18 cellular contexts compared by ENCODE assay signal in the genomic region with DNA sequence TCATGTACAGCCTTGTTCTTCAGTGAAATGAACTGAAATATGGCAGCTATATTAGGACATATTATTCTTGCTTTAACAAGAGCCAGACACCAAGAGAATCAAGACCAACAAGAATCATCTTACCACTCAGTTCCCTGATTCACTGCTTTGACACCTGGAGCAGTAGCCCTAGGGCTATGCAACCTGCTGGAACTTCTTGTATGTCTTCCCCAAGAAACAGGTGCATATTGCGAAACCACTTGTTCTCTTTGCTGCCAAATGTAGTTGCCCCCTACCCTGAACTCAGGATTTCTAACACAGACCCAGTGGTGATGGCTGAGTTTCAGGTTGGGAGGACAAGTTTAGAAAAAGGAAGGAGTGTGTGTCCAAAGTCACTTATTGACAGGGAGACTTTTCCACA. TPM values are rescaled to one million over a fixed set of nuclear protein-coding genes. Genes with fewer than 3 reads are reported as not detected.
DNase-seq lines count a peak whose midpoint lies in the region; ATAC-seq, FAIRE-seq and TF ChIP-seq lines count a peak whose summit lies in the region.
"Had no signal": no experiment of that assay in that cellular context is flagged by ENCODE, and none has a peak within 500 bp of the region (broad histone marks: within the 10 kb centered on the region; RNA-seq: fewer than 3 reads in every experiment).

No MANE protein-coding gene starts in this region.

- H2AK9ac ChIP-seq in IMR-90 (replicated peaks; ENCODE audit: low read depth, low read length, poor library complexity): no peak overlapping the region

- H3K9ac ChIP-seq in IMR-90 (ENCODE audit: low read depth, low read length): no peak overlapping the region
- no peak overlapping the region for H3K9ac ChIP-seq in K562 (ENCODE audit: insufficient read depth in 1 of 2, low read depth in 2 of 2, low read length in 2 of 2)
- no peak overlapping the region for H3K9ac ChIP-seq in Karpas-422 (ENCODE audit: low read length)

- TF ChIP-seq EP300 in K562 (IDR thresholded peaks at IDR 0.05; ENCODE audit: low read length): no peak
- TF ChIP-seq EP300 in stomach (IDR thresholded peaks at IDR 0.05): no peak

- dilution Hi-C loops in IMR-90 (cut with HindIII; ENCODE audit: low sequenced_read_pairs, unreplicated experiment): no loop called here

- no peak overlapping the region for H4K5ac ChIP-seq in IMR-90 (ENCODE audit: low read depth, low read length)

- TF ChIP-seq RAD21 in IMR-90 (IDR thresholded peaks at IDR 0.05; ENCODE audit: low read length) (no peak), K562 (CRISPR knock-in tag; conservative IDR thresholded peaks at IDR 0.05 in 1 of 2, IDR thresholded peaks at IDR 0.05 in 1 of 2) (no peak)

- H2AK5ac ChIP-seq in IMR-90 (ENCODE audit: low read depth, low read length): no peak overlapping the region

- H3K9me1 ChIP-seq in IMR-90 (ENCODE audit: insufficient read depth, low read length): no peaks in the 10 kb centered on the region
- no peaks in the 10 kb centered on the region for H3K9me1 ChIP-seq in K562 (ENCODE audit: control insufficient read depth, insufficient read depth, low read length)

- no peaks in the 10 kb centered on the region for H3K9me2 ChIP-seq in Karpas-422 (replicated peaks; ENCODE audit: insufficient read depth, low read length)

- H3K9me3 ChIP-seq in IMR-90 (ENCODE audit: control insufficient read depth, insufficient read depth, low read length) (no peaks in the 10 kb centered on the region), K562 (replicated peaks; ENCODE audit: control insufficient read depth, insufficient read depth, low read depth, low read length) (no peaks in the 10 kb centered on the region), stomach (no peaks in the 10 kb centered on the region), Karpas-422 (ENCODE audit: low read length) (no peaks in the 10 kb centered on the region)

- H2BK5ac ChIP-seq in IMR-90 (ENCODE audit: low read depth, low read length, poor library complexity, severe bottlenecking): no peak overlapping the region

- H3K56ac ChIP-seq in IMR-90 (ENCODE audit: extremely low read depth, insufficient read depth, low read length): no peak overlapping the region

- peaks cover 9% of the 10 kb centered on the region for H3K27me3 ChIP-seq in IMR-90 (ENCODE audit: control insufficient read depth, insufficient read depth, low read length)
- H3K27me3 ChIP-seq in K562 (ENCODE audit: control insufficient read depth in 2 of 2, insufficient read depth in 2 of 2, low read length in 2 of 2): peaks cover 2 to 10% of the 10 kb centered on the region in 2 experiments; a peak in 3 of 5 replicates
- H3K27me3 ChIP-seq in foreskin keratinocyte: peaks cover 90% of the 10 kb centered on the region
- no peaks in the 10 kb centered on the region for H3K27me3 ChIP-seq in stomach
- H3K27me3 ChIP-seq in Karpas-422 (ENCODE audit: low read length): 0 out of 2 replicates have a peak, but pooled peaks cover 3% of the 10 kb centered on the region

- H3K79me2 ChIP-seq in K562 (ENCODE audit: control insufficient read depth, insufficient read depth, low read length) (no peaks in the 10 kb centered on the region), Karpas-422 (ENCODE audit: low read length) (no peaks in the 10 kb centered on the region)

- ATAC-seq in IMR-90 (ENCODE audit: low read depth): no peak
- ATAC-seq in K562: no peak
- ATAC-seq in foreskin keratinocyte: no peak
- no peak for ATAC-seq in GM18858 (IDR thresholded peaks at IDR 0.05; ENCODE audit: unreplicated experiment)

- no peaks in the 10 kb centered on the region for H3K36me3 ChIP-seq in IMR-90 (ENCODE audit: control insufficient read depth, insufficient read depth, low read length)
- H3K36me3 ChIP-seq in K562 (ENCODE audit: control insufficient read depth, insufficient read depth, low read length): no peaks in the 10 kb centered on the region
- H3K36me3 ChIP-seq in stomach: no peaks in the 10 kb centered on the region
- no peaks in the 10 kb centered on the region for H3K36me3 ChIP-seq in Karpas-422 (ENCODE audit: insufficient read depth, low read length)

- TF ChIP-seq POLR2A in IMR-90 (IDR thresholded peaks at IDR 0.05; ENCODE audit: low read depth, low read length): no peak
- TF ChIP-seq POLR2A in K562 (conservative IDR thresholded peaks at IDR 0.05): no peak
- TF ChIP-seq POLR2A in stomach (IDR thresholded peaks at IDR 0.05): no peak

- no peak overlapping the region for H4K8ac ChIP-seq in IMR-90 (ENCODE audit: low read depth in 2 of 2, low read length in 2 of 2)

- H3K27ac ChIP-seq in IMR-90 (ENCODE audit: insufficient read depth, low read length) (no peak overlapping the region), K562 (ENCODE audit: extremely low read depth, low read depth, low read length) (no peak overlapping the region), foreskin keratinocyte (no peak overlapping the region), stomach (peak overlapping the region in 3 of 5 donors; percentile 63 to 81 (median 77)), Karpas-422 (ENCODE audit: low read length) (no peak overlapping the region)
- H3K27ac ChIP-seq: HL-60, RWPE1 had no signal

- in situ Hi-C loops in IMR-90 (cut with MboI; ENCODE audit: low sequenced_read_pairs) (no loop called here), K562 (cut with MboI) (no loop called here)

- no peak overlapping the region for H3K4me3 ChIP-seq in IMR-90 (ENCODE audit: insufficient read depth, low read depth, low read length)
- H3K4me3 ChIP-seq in K562: no peak overlapping the region
- no peak overlapping the region for H3K4me3 ChIP-seq in stomach
- no peak overlapping the region for H3K4me3 ChIP-seq in Karpas-422 (ENCODE audit: low read length)

- no peak overlapping the region for H3K4me2 ChIP-seq in IMR-90 (ENCODE audit: low read depth, low read length)
- H3K4me2 ChIP-seq in K562 (ENCODE audit: insufficient read depth, low read length): no peak overlapping the region
- no peak overlapping the region for H3K4me2 ChIP-seq in Karpas-422 (ENCODE audit: low read depth, low read length, poor library complexity, severe bottlenecking)

- H2BK120ac ChIP-seq in IMR-90 (ENCODE audit: low read depth, low read length): no peak overlapping the region

- CTCF ChIA-PET in IMR-90 (lab: Yijun Ruan, JAX): no interaction called here
- CTCF ChIA-PET in K562 (lab: Yijun Ruan, JAX; ENCODE audit: low intra/inter-chr PET ratio): no interaction called here

- no CpG with 5 or more reads among the region's 1 CpG for WGBS in IMR-90 (ENCODE audit: extremely low coverage in 2 of 2, insufficient read length in 1 of 2), 2 experiments
- WGBS in K562 (ENCODE audit: insufficient coverage, low coverage, missing lambda C conversion rate): 82% methylated on average over 1 of the region's 1 CpG
- WGBS in stomach, 5 donors: 91 to 100% (median 96%) methylated on average over 1 of the region's 1 CpG

- H3K18ac ChIP-seq in IMR-90 (ENCODE audit: low read depth, low read length): no peak overlapping the region

- no peaks in the 10 kb centered on the region for H3K79me1 ChIP-seq in IMR-90 (ENCODE audit: low read depth in 1 of 2, low read length in 2 of 2)

- H3K4me1 ChIP-seq in IMR-90 (ENCODE audit: control insufficient read depth, insufficient read depth, low read length): no peaks in the 10 kb centered on the region
- peaks cover 0 to 5% of the 10 kb centered on the region in 2 experiments; a peak in 1 of 5 replicates for H3K4me1 ChIP-seq in K562 (replicated peaks in 1 of 2; ENCODE audit: control insufficient read depth in 2 of 2, insufficient read depth in 2 of 2, low read length in 2 of 2)
- no peaks in the 10 kb centered on the region for H3K4me1 ChIP-seq in foreskin keratinocyte
- peaks cover 0 to 34% (median 12%) of the 10 kb centered on the region in 4 donors for H3K4me1 ChIP-seq in stomach
- no peaks in the 10 kb centered on the region for H3K4me1 ChIP-seq in Karpas-422 (ENCODE audit: low read length)

- H2BK15ac ChIP-seq in IMR-90 (ENCODE audit: low read depth, low read length): no peak overlapping the region

- H2AFZ ChIP-seq in IMR-90 (replicated peaks; ENCODE audit: low read length, poor library complexity) (no peak overlapping the region), K562 (ENCODE audit: low read depth, low read length) (no peak overlapping the region), Karpas-422 (ENCODE audit: low read length) (no peak overlapping the region)

- H4K91ac ChIP-seq in IMR-90 (ENCODE audit: insufficient read depth, low read depth, low read length): no peak overlapping the region

- no peak for FAIRE-seq in K562 (lab: Jason Lieb, UNC)
- FAIRE-seq: G401.6, H54 had no signal

- no peak overlapping the region for H2BK20ac ChIP-seq in IMR-90 (ENCODE audit: low read depth, low read length)

- intact Hi-C loops in IMR-90 (cut with micrococcal nuclease) (no loop called here), K562 (cut with micrococcal nuclease) (no loop called here), stomach (cut with DNase I; ENCODE audit: low total_unique reads) (no loop called here)

- H4K20me1 ChIP-seq in IMR-90 (ENCODE audit: insufficient read depth, low read length): no peaks in the 10 kb centered on the region
- no peaks in the 10 kb centered on the region for H4K20me1 ChIP-seq in K562 (replicated peaks; ENCODE audit: control insufficient read depth, insufficient read depth, low read length)
- H4K20me1 ChIP-seq in Karpas-422 (ENCODE audit: insufficient read depth, low read depth, low read length): no peaks in the 10 kb centered on the region

- H3K23ac ChIP-seq in IMR-90 (ENCODE audit: low read depth, low read length): no peak overlapping the region

- no peak overlapping the region for H3K14ac ChIP-seq in IMR-90 (replicated peaks; ENCODE audit: low read depth, low read length)

- BruUV-seq in IMR-90 (replicated peaks; lab: Mats Ljungman, UMichigan) (no TSS peak), K562 (replicated peaks; lab: Mats Ljungman, UMichigan) (no TSS peak)

- no peak overlapping the region for H3K4ac ChIP-seq in IMR-90 (ENCODE audit: low read depth, low read length)

- POLR2A ChIA-PET in IMR-90 (lab: Charles Lee; ENCODE audit: unreplicated experiment): no interaction called here
- POLR2A ChIA-PET in K562 (lab: Yijun Ruan, JAX): interaction anchor here (0.6 kb wide), 1 partner anchor 205 kb away, joined by 3 read pairs; no protein-coding TSS in a partner anchor

- no peak for TF ChIP-seq CTCF in IMR-90 (conservative IDR thresholded peaks at IDR 0.05; ENCODE audit: low read depth, low read length)
- TF ChIP-seq CTCF in K562 (IDR thresholded peaks at IDR 0.05 in 2 of 3, conservative IDR thresholded peaks at IDR 0.05 in 1 of 3; ENCODE audit: insufficient read depth in 2 of 3, low read depth in 1 of 3, low read length in 3 of 3): no peak
- TF ChIP-seq CTCF in foreskin keratinocyte (conservative IDR thresholded peaks at IDR 0.05): no peak
- TF ChIP-seq CTCF in stomach (IDR thresholded peaks at IDR 0.05): no peak

- no peak for DNase-seq in IMR-90
- DNase-seq in K562 (ENCODE audit: extremely low read depth in 1 of 4, low spot score in 3 of 4): no peak
- peak; percentile 25 to 38 for DNase-seq in foreskin keratinocyte
- no peak for DNase-seq in stomach
- no peak for DNase-seq in amniotic stem cell (lab: John Stamatoyannopoulos, UW)
- DNase-seq in Karpas-422: no peak
- DNase-seq: C1 segment of cervical spinal cord; CD4-positive, alpha-beta memory T cell; COR-L47; KG1; NCI-H1048; NCI-H2029 treated with DMSO at 0.1 percent for 48 hours; NCI-H446 treated with DMSO at 0.1 percent for 48 hours had no signal

RNA-seq across cellular contexts. Expression of gene WIPF3, which starts 46.1 kb away (rescaled TPM):
- not detected in 2 replicates for total RNA-seq in IMR-90 (2012; rRNA removed)
- not detected in 2 replicates for polyA plus RNA-seq in IMR-90 (2012; rRNA removed)
- polyA plus RNA-seq in IMR-90 (2012; cell fraction: cytosol; rRNA removed): not detected in 2 replicates
- polyA plus RNA-seq in IMR-90 (2012; cell fraction: nucleus; rRNA removed; ENCODE audit: low replicate concordance): not detected in 2 replicates
- 3.7 and 6.2 TPM in 2 replicates for total RNA-seq in K562 (2011; cell fraction: chromatin; rRNA removed; ENCODE audit: low replicate concordance)
- total RNA-seq in K562 (2011; cell fraction: nucleolus; rRNA removed): 1.7 and 2.1 TPM in 2 replicates
- 3.0 and 6.9 TPM in 2 replicates for total RNA-seq in K562 (2011; cell fraction: nucleoplasm; rRNA removed)
- total RNA-seq in K562 (2014; rRNA removed): 0.65 and 0.82 TPM in 2 replicates
- 0.47 and 0.54 TPM in 2 replicates for total RNA-seq in K562 (2014; rRNA removed; fragmentation: Illumina TruSeq; extraction: Trizol)
- 0.15 and 0.18 TPM in 2 replicates for total RNA-seq in K562 (2015; rRNA removed; fragmentation: Illumina TruSeq; extraction: Trizol)
- 2.6 and 2.7 TPM in 2 replicates for total RNA-seq in K562 (2021)
- 1.7 and 2.2 TPM in 2 replicates for polyA plus RNA-seq in K562 (2011; rRNA removed)
- polyA plus RNA-seq in K562 (2011; cell fraction: cytosol; rRNA removed): 0.95 and 1.7 TPM in 2 replicates
- 2.9 and 3.2 TPM in 2 replicates for polyA plus RNA-seq in K562 (2011; cell fraction: nucleus; rRNA removed)
- 1.5 and 2.2 TPM in 2 replicates for polyA plus RNA-seq in K562 (2012)
- 1.9 and 2.2 TPM in 2 replicates for polyA plus RNA-seq in K562 (2014; fragmentation: Illumina TruSeq; extraction: Trizol)
- 1 to 10 TPM; 2.1 to 3.2 TPM for polyA plus RNA-seq in K562 (2014; fragmentation: Nextera tagmentation; extraction: Ambion mirVana)
- polyA plus RNA-seq in K562 (2014; rRNA removed): 0.82 and 1.0 TPM in 2 replicates
- polyA minus RNA-seq in K562 (2011; rRNA and poly(A)+ RNA removed): 2.3 and 3.3 TPM in 2 replicates
- polyA minus RNA-seq in K562 (2011; cell fraction: cytosol; rRNA and poly(A)+ RNA removed): 3.7 and 4.6 TPM in 2 replicates
- polyA minus RNA-seq in K562 (2011; cell fraction: nucleus; rRNA and poly(A)+ RNA removed): 1.6 and 2.3 TPM in 2 replicates
- 0.41 and 0.63 TPM in 2 replicates for total RNA-seq in foreskin keratinocyte
- polyA plus RNA-seq in foreskin keratinocyte: 0.31 and 0.50 TPM in 2 replicates
- total RNA-seq in stomach: 10 to 100 TPM in 1 of 5 donors, 1 to 10 TPM in 3, not detected in 1; 1.2 to 11.2 (median 1.6) TPM
- polyA plus RNA-seq in stomach: 1 to 10 TPM; 4.0 to 5.9 (median 5.0) TPM
- not detected in 2 replicates for total RNA-seq in Karpas-422 (2014; rRNA removed; shearing (Covaris generic); ENCODE audit: low replicate concordance)
- total RNA-seq: CD4-positive, alpha-beta memory T cell had no signal
- polyA plus RNA-seq: CD4-positive, alpha-beta memory T cell had no signal

Comparison
In these comparisons a context has a peak if more than half of its experiments do, and no peak if none do; other contexts are left out.
1. DNase-seq: peak in foreskin keratinocyte (2 of 2); none in IMR-90 (single experiment), K562 (0 of 4), stomach (single experiment), amniotic stem cell (single experiment) and Karpas-422 (single experiment).
2. H3K27ac ChIP-seq: peak in stomach (3 of 5); none in IMR-90 (single experiment), K562 (single experiment), foreskin keratinocyte (single experiment) and Karpas-422 (single experiment).